1 cellular context compared by ENCODE assay signal in genomic region chr16:67017451-67017750, GRCh38.
TF ChIP-seq lines count a peak whose summit lies in the region.

No MANE protein-coding gene starts in this region.

TF ChIP-seq in HepG2, 621 proteins besides CTCF, POLR2A, EP300 and RAD21:
- TF ChIP-seq ZNF138 (CRISPR knock-in tag; IDR thresholded peaks at IDR 0.05; ENCODE audit: low read depth), result 0 out of 2 replicates have a peak, but pooled peaks have one; percentile 47
- no peak for TF ChIP-seq ZFY (CRISPR knock-in tag; IDR thresholded peaks at IDR 0.05)
- 0 out of 2 replicates have a peak, but pooled peaks have one; percentile 6 for TF ChIP-seq ZNF784 (CRISPR knock-in tag; IDR thresholded peaks at IDR 0.05; ENCODE audit: borderline replicate concordance)
- TF ChIP-seq ZFP82 (CRISPR knock-in tag; IDR thresholded peaks at IDR 0.05; ENCODE audit: borderline replicate concordance), result no peak
- 0 out of 2 replicates have a peak, but pooled peaks have one; percentile 3 for TF ChIP-seq ZNF724P (CRISPR knock-in tag; IDR thresholded peaks at IDR 0.05; ENCODE audit: borderline replicate concordance)
- TF ChIP-seq TAF1 (CRISPR knock-in tag; IDR thresholded peaks at IDR 0.05), result no peak
- 0 out of 2 replicates have a peak, but pooled peaks have one; percentile 5 for TF ChIP-seq KDM5B (CRISPR knock-in tag; IDR thresholded peaks at IDR 0.05; ENCODE audit: borderline replicate concordance)
- TF ChIP-seq SMAD3 (CRISPR knock-in tag; IDR thresholded peaks at IDR 0.05), result no peak
- TF ChIP-seq ZNF768 (CRISPR knock-in tag; IDR thresholded peaks at IDR 0.05), result 0 out of 2 replicates have a peak, but pooled peaks have one; percentile 61
